In the genomic region with DNA sequence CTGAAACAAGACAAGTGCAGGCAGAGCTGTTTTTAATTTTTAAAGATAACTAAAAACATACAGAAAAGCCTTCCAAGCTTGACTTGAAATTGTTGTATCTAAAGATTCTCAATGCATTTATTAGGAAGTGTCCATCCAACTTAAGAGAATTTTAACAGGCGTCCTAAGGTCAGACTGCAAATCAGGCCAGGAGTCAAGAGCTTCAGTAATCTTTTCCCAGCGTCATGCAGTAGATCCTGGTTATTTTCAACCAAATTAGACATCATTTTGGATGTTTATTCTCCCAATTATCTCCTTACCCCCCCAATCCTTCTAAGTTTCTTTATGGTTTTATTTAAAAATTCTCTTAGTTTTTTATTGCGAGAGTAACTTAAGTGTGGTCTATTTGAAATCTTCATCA, we compare ENCODE assay signal across 19 cellular contexts.
DNase-seq lines count a peak whose midpoint lies in the region; ATAC-seq, FAIRE-seq and TF ChIP-seq lines count a peak whose summit lies in the region.
"Had no signal": no experiment of that assay in that cellular context is flagged by ENCODE, and none has a peak within 500 bp of the region (broad histone marks: within the 10 kb centered on the region; RNA-seq: fewer than 3 reads in every experiment).

No MANE protein-coding gene starts in this region.

- H3K27me3 ChIP-seq in liver (ENCODE audit: control insufficient read depth in 4 of 4, insufficient read depth in 4 of 4, low read length in 3 of 4) (no peaks in the 10 kb centered on the region), HepG2 (ENCODE audit: control insufficient read depth in 1 of 2, insufficient read depth in 2 of 2, low read length in 2 of 2) (no peaks in the 10 kb centered on the region), smooth muscle cell (ENCODE audit: low read depth) (no peaks in the 10 kb centered on the region), A673 (replicated peaks; ENCODE audit: insufficient read depth, low read depth, low read length, poor library complexity) (no peaks in the 10 kb centered on the region)
- H3K27me3 ChIP-seq: BLaER1 had no signal

- TF ChIP-seq RAD21 in liver (IDR thresholded peaks at IDR 0.05) (no peak), HepG2 (CRISPR knock-in tag; IDR thresholded peaks at IDR 0.05) (no peak)

- H3K9me3 ChIP-seq in liver (ENCODE audit: control insufficient read depth in 4 of 4, low read length in 3 of 4) (no peaks in the 10 kb centered on the region), HepG2 (ENCODE audit: low read length) (peaks cover 87% of the 10 kb centered on the region), smooth muscle cell (replicated peaks; ENCODE audit: low read depth) (no peaks in the 10 kb centered on the region), A673 (ENCODE audit: low read depth, low read length, poor library complexity, severe bottlenecking) (peaks cover 9% of the 10 kb centered on the region)
- H3K9me3 ChIP-seq: BLaER1, Caco-2, HAP-1 had no signal

- FAIRE-seq in HepG2 (lab: Jason Lieb, UNC): no peak
- FAIRE-seq: G401.6, GM12892, H54 had no signal

- H3K9ac ChIP-seq in liver (ENCODE audit: low read depth in 1 of 2, low read length in 2 of 2) (no peak overlapping the region), HepG2 (ENCODE audit: insufficient read depth, low read depth, low read length) (no peak overlapping the region), smooth muscle cell (ENCODE audit: low read depth) (no peak overlapping the region)
- H3K9ac ChIP-seq: BLaER1 had no signal

- ATAC-seq in HepG2 (no peak), left lobe of liver (peak; percentile 44)
- ATAC-seq: CD8-positive, alpha-beta T cell had no signal

- H3K27ac ChIP-seq in liver (ENCODE audit: low read depth in 1 of 2, low read length in 2 of 2) (no peak overlapping the region), HepG2 (ENCODE audit: extremely low read length, insufficient read depth, low read length) (no peak overlapping the region), smooth muscle cell (ENCODE audit: low read depth) (no peak overlapping the region), A673 (ENCODE audit: low read depth, low read length, poor library complexity, severe bottlenecking) (no peak overlapping the region)
- H3K27ac ChIP-seq: BLaER1, C4-2B had no signal

- H4K20me1 ChIP-seq in HepG2 (ENCODE audit: insufficient read depth, low read length): no peaks in the 10 kb centered on the region
- H4K20me1 ChIP-seq in smooth muscle cell (ENCODE audit: low read depth): no peaks in the 10 kb centered on the region
- H4K20me1 ChIP-seq: BLaER1 had no signal

- intact Hi-C loops in HepG2 (cut with micrococcal nuclease; ENCODE audit: unreplicated experiment): no loop called here
- intact Hi-C loops in A673 (cut with micrococcal nuclease; ENCODE audit: unreplicated experiment): no loop called here

- CTCF ChIA-PET in HepG2 (lab: Yijun Ruan, JAX; ENCODE audit: low intra/inter-chr PET ratio, low total read pairs): no interaction called here
- CTCF ChIA-PET in A673 (lab: Charles Lee): no interaction called here

- in situ Hi-C loops in HepG2 (cut with HindIII; ENCODE audit: extremely low pct_ligation_motif_present, low pct_unique_long_range_greater_than_20kb): no loop called here

- H3K4me2 ChIP-seq in HepG2 (ENCODE audit: low read depth, low read length) (no peak overlapping the region), smooth muscle cell (peak overlapping the region; percentile 30)
- H3K4me2 ChIP-seq: BLaER1 had no signal

- H3K36me3 ChIP-seq in liver (ENCODE audit: control insufficient read depth in 4 of 4, insufficient read depth in 3 of 4, low read depth in 1 of 4, low read length in 3 of 4) (no peaks in the 10 kb centered on the region), HepG2 (replicated peaks in 1 of 2; ENCODE audit: control insufficient read depth in 1 of 2, insufficient read depth in 2 of 2, low read length in 2 of 2) (no peaks in the 10 kb centered on the region), smooth muscle cell (ENCODE audit: low read depth) (no peaks in the 10 kb centered on the region), A673 (ENCODE audit: insufficient read depth, low read length, poor library complexity, severe bottlenecking) (no peaks in the 10 kb centered on the region)
- H3K36me3 ChIP-seq: BLaER1, HAP-1 had no signal

- DNase-seq in HepG2 (ENCODE audit: low spot score): no peak
- no peak for DNase-seq in left lobe of liver (ENCODE audit: low spot score)
- no peak for DNase-seq in smooth muscle cell (lab: John Stamatoyannopoulos, UW; ENCODE audit: unreplicated experiment)
- no peak for DNase-seq in stimulated activated CD4-positive, alpha-beta T cell treated with anti-CD3 and anti-CD28 coated beads, Interleukin-1b, Interleukin-23, amount 100 ng/mL, for 48 hours
- DNase-seq in A673 (ENCODE audit: low spot score): no peak
- DNase-seq: Caco-2; CD4-positive, CD25-positive, alpha-beta regulatory T cell; CD8-positive, alpha-beta T cell; DMS153; DND-41; GOT3; HFFc6 had no signal

- H3K79me2 ChIP-seq in HepG2 (ENCODE audit: insufficient read depth, low read length) (no peaks in the 10 kb centered on the region), smooth muscle cell (ENCODE audit: low read depth) (no peaks in the 10 kb centered on the region)

- BruUV-seq in HepG2 (replicated peaks; lab: Mats Ljungman, UMichigan) (no TSS peak), A673 (replicated peaks; lab: Mats Ljungman, UMichigan) (no TSS peak)

- H3K4me3 ChIP-seq in liver (ENCODE audit: low read depth in 1 of 3, low read length in 3 of 3) (no peak overlapping the region), HepG2 (replicated peaks in 1 of 3; ENCODE audit: insufficient read depth in 1 of 3, low read depth in 2 of 3, low read length in 3 of 3) (no peak overlapping the region), smooth muscle cell (no peak overlapping the region), A673 (ENCODE audit: low read depth, low read length, poor library complexity, severe bottlenecking) (no peak overlapping the region)
- H3K4me3 ChIP-seq: BLaER1, HAP-1 had no signal

- POLR2A ChIA-PET in HepG2 (lab: Yijun Ruan, JAX) (no interaction called here), A673 (lab: Charles Lee; ENCODE audit: low non-redundant PET) (no interaction called here)

- H3K4me1 ChIP-seq in liver (ENCODE audit: control insufficient read depth in 4 of 4, insufficient read depth in 4 of 4, low read length in 3 of 4) (peaks cover 0 to 15% (median 13%) of the 10 kb centered on the region in 4 donors), HepG2 (ENCODE audit: insufficient read depth, low read length) (no peaks in the 10 kb centered on the region), smooth muscle cell (ENCODE audit: low read depth) (peaks cover 5% of the 10 kb centered on the region), A673 (ENCODE audit: insufficient read depth, low read length, poor library complexity, severe bottlenecking) (no peaks in the 10 kb centered on the region)
- H3K4me1 ChIP-seq: BLaER1, HAP-1 had no signal

- TF ChIP-seq EP300 in HepG2 (IDR thresholded peaks at IDR 0.05; ENCODE audit: low read depth in 2 of 2, low read length in 2 of 2): no peak
- no peak for TF ChIP-seq EP300 in HepG2 (CRISPR knock-in tag; IDR thresholded peaks at IDR 0.05; ENCODE audit: borderline replicate concordance)

- no peak for TF ChIP-seq POLR2A in HepG2 (IDR thresholded peaks at IDR 0.05; ENCODE audit: insufficient read depth in 1 of 2, low read depth in 2 of 2, low read length in 2 of 2)

- TF ChIP-seq CTCF in liver (IDR thresholded peaks at IDR 0.05; ENCODE audit: low read depth, low read length, missing input control) (no peak), HepG2 (CRISPR knock-in tag; IDR thresholded peaks at IDR 0.05) (no peak), smooth muscle cell (IDR thresholded peaks at IDR 0.05; ENCODE audit: borderline replicate concordance, insufficient read depth, poor library complexity, severe bottlenecking) (no peak), A673 (conservative IDR thresholded peaks at IDR 0.05; ENCODE audit: low read depth, low read length) (no peak)

- peaks cover 6% of the 10 kb centered on the region for H3F3A ChIP-seq in smooth muscle cell (ENCODE audit: low read depth)

- H2AFZ ChIP-seq in HepG2 (ENCODE audit: low read length) (no peak overlapping the region), smooth muscle cell (ENCODE audit: low read depth) (peak overlapping the region; percentile 55)

- WGBS in liver: 57% methylated on average over 3 of the region's 3 CpGs
- 24% methylated on average over 3 of the region's 3 CpGs for WGBS in HepG2 (ENCODE audit: low lambda C conversion rate)
- WGBS in smooth muscle cell (ENCODE audit: low lambda C conversion rate): 37% methylated on average over 3 of the region's 3 CpGs

TF ChIP-seq in HepG2, 621 proteins besides CTCF, POLR2A, EP300 and RAD21 (continues in another document):
- TF ChIP-seq ZMYM2 (CRISPR knock-in tag; IDR thresholded peaks at IDR 0.05) (no peak), RFX1 (IDR thresholded peaks at IDR 0.05) (no peak), SNAPC4 (CRISPR knock-in tag; IDR thresholded peaks at IDR 0.05) (no peak)
